In genomic region chr6:142834853-142835252, GRCh38 we compare ENCODE assay signal across 21 cellular contexts.
"Had no signal": no experiment of that assay in that cellular context is flagged by ENCODE, and none has a peak within 500 bp of the region (broad histone marks: within the 10 kb centered on the region; RNA-seq: fewer than 3 reads in every experiment).

No MANE protein-coding gene starts in this region.

- DNase-seq: activated CD4-positive, alpha-beta T cell treated with anti-CD3 and anti-CD28 coated beads for 1 hour; activated CD4-positive, alpha-beta T cell treated with anti-CD3 and anti-CD28 coated beads, Interleukin-2, amount 50 U/mL, for 48 hours; activated CD8-positive, alpha-beta memory T cell treated with anti-CD3 and anti-CD28 coated beads, Interleukin-2, amount 10 ng/mL, durations not matched to agents 7 days and 5 days; activated gamma-delta T cell; activated naive CD8-positive, alpha-beta T cell treated with anti-CD3 and anti-CD28 coated beads, Interleukin-2, amount 10 ng/mL, durations not matched to agents 7 days and 5 days; activated T-cell treated with anti-CD3 and anti-CD28 coated beads, Interleukin-2, amount 50 U/mL, for 1 hour; colonic mucosa; erythroblast; heart right ventricle; kidney glomerular epithelial cell; left ventricle myocardium superior; stimulated activated CD4-positive, alpha-beta T cell treated with anti-CD3 and anti-CD28 coated beads, Interleukin-12 subunit alpha, Interleukin-12 subunit beta, amount 100 ng/mL, for 4 hours; stimulated activated CD4-positive, alpha-beta T cell treated with anti-CD3 and anti-CD28 coated beads, Interleukin-1b, Interleukin-23, amount 100 ng/mL, for 48 hours; stimulated activated CD8-positive, alpha-beta memory T cell treated with anti-CD3 and anti-CD28 coated beads, Interleukin-4, amount 100 ng/mL, for 48 hours; stimulated activated naive CD4-positive, alpha-beta T cell; substantia nigra; tibial artery had no signal

- H3K9me3 Mint-ChIP-seq: activated naive CD8-positive, alpha-beta T cell treated with anti-CD3 and anti-CD28 coated beads, Interleukin-2, amount 10 ng/mL, durations not matched to agents 7 days and 5 days; brain; central memory CD8-positive, alpha-beta T cell; neural progenitor cell had no signal

- H3K27ac Mint-ChIP-seq: activated CD8-positive, alpha-beta memory T cell treated with anti-CD3 and anti-CD28 coated beads, Interleukin-2, amount 10 ng/mL, durations not matched to agents 7 days and 5 days; activated naive CD8-positive, alpha-beta T cell treated with anti-CD3 and anti-CD28 coated beads, Interleukin-2, amount 10 ng/mL, durations not matched to agents 7 days and 5 days; neural progenitor cell had no signal

- ATAC-seq: activated CD8-positive, alpha-beta memory T cell treated with anti-CD3 and anti-CD28 coated beads, Interleukin-2, amount 10 ng/mL, durations not matched to agents 7 days and 5 days; gastroesophageal sphincter; heart right ventricle; left ventricle myocardium superior had no signal

- H3K27me3 Mint-ChIP-seq: activated CD8-positive, alpha-beta memory T cell treated with anti-CD3 and anti-CD28 coated beads, Interleukin-2, amount 10 ng/mL, durations not matched to agents 7 days and 5 days; activated naive CD8-positive, alpha-beta T cell treated with anti-CD3 and anti-CD28 coated beads, Interleukin-2, amount 10 ng/mL, durations not matched to agents 7 days and 5 days; brain; central memory CD8-positive, alpha-beta T cell had no signal

- H3K4me3 Mint-ChIP-seq: activated CD8-positive, alpha-beta memory T cell treated with anti-CD3 and anti-CD28 coated beads, Interleukin-2, amount 10 ng/mL, durations not matched to agents 7 days and 5 days; activated naive CD8-positive, alpha-beta T cell treated with anti-CD3 and anti-CD28 coated beads, Interleukin-2, amount 10 ng/mL, durations not matched to agents 7 days and 5 days; central memory CD8-positive, alpha-beta T cell; neural progenitor cell had no signal

- H3K36me3 Mint-ChIP-seq: brain, neural progenitor cell had no signal
